ENCODE assay signal across 9 cellular contexts in genomic region chr17:42312035-42312284, GRCh38. TPM values are rescaled to one million over a fixed set of nuclear protein-coding genes. Genes with fewer than 3 reads are reported as not detected.
A peak's percentile ranks its signal among the peaks of the same experiment; 100 is the strongest.
DNase-seq lines count a peak whose midpoint lies in the region; ATAC-seq, FAIRE-seq and TF ChIP-seq lines count a peak whose summit lies in the region.
"Had no signal": no experiment of that assay in that cellular context is flagged by ENCODE, and none has a peak within 500 bp of the region (broad histone marks: within the 10 kb centered on the region; RNA-seq: fewer than 3 reads in every experiment).

No MANE protein-coding gene starts in this region.

- H3K27ac ChIP-seq in cardiac muscle cell: peak overlapping the region; percentile 59
- peak overlapping the region; percentile 69 for H3K27ac ChIP-seq in naive thymus-derived CD4-positive, alpha-beta T cell (ENCODE audit: low read depth, low read length)
- peak overlapping the region; percentile 50 to 80 (median 75) for H3K27ac ChIP-seq in upper lobe of left lung
- H3K27ac ChIP-seq in small intestine (ENCODE audit: low read depth in 1 of 2, low read length in 1 of 2): peak overlapping the region in 1 of 2 donors; percentile 22
- H3K27ac ChIP-seq: VCaP had no signal

- H3K4me3 ChIP-seq in cardiac muscle cell (no peak overlapping the region), upper lobe of left lung (peak overlapping the region in 1 of 4 donors; percentile 19), foreskin fibroblast (ENCODE audit: low read depth in 1 of 2, low read length in 2 of 2) (no peak overlapping the region), small intestine (ENCODE audit: low read depth in 1 of 2, low read length in 2 of 2) (no peak overlapping the region)
- H3K4me3 ChIP-seq in naive thymus-derived CD4-positive, alpha-beta T cell (ENCODE audit: low read length): peak overlapping the region; percentile 24

- H3K36me3 ChIP-seq in cardiac muscle cell: peaks cover 10% of the 10 kb centered on the region
- peaks cover 7 to 50% (median 10%) of the 10 kb centered on the region in 3 experiments for H3K36me3 ChIP-seq in naive thymus-derived CD4-positive, alpha-beta T cell (ENCODE audit: control insufficient read depth in 2 of 3, insufficient read depth in 3 of 3, low read length in 3 of 3)
- H3K36me3 ChIP-seq in upper lobe of left lung: peaks cover 28 to 90% (median 72%) of the 10 kb centered on the region in 4 donors
- peaks cover 2 to 14% of the 10 kb centered on the region in 2 donors for H3K36me3 ChIP-seq in small intestine (ENCODE audit: control insufficient read depth in 2 of 2, insufficient read depth in 2 of 2, low read length in 2 of 2)

- intact Hi-C loops in Right ventricle myocardium inferior (cut with DNase I): no loop called here
- intact Hi-C loops in naive thymus-derived CD4-positive, alpha-beta T cell (cut with micrococcal nuclease): loop anchor here (1.0 to 10.0 kb wide), 9 partner anchors 11 to 363 kb away; partner anchors contain the start of genes ATP6V0A1 (in 1 of the 2), DNAJC7 (in 1 of the 2), PLEKHH3 (in 1 of the 2) and STAT5A (in 1 of the 2)

- POLR2A ChIA-PET in naive thymus-derived CD4-positive, alpha-beta T cell (lab: Charles Lee): interaction anchor here (0.7 to 9.1 kb wide), 15 partner anchors 9 to 94 kb away, joined by 3 to 88 read pairs (median 8); partner anchors contain the start of genes STAT3, STAT5A and STAT5B

- peak overlapping the region; percentile 89 to 99 (median 95) for H3K27ac Mint-ChIP-seq in brain
- peak overlapping the region; percentile 41 to 94 (median 85) for H3K27ac Mint-ChIP-seq in naive thymus-derived CD4-positive, alpha-beta T cell

- CTCF ChIA-PET in naive thymus-derived CD4-positive, alpha-beta T cell (lab: Charles Lee): interaction anchor here (0.5 to 9.4 kb wide), 17 partner anchors 9 to 304 kb away, joined by 3 to 54 read pairs (median 4); partner anchors contain the start of gene STAT3

- H3K4me3 Mint-ChIP-seq in brain: peak overlapping the region; percentile 65 to 76 (median 74)
- H3K4me3 Mint-ChIP-seq in naive thymus-derived CD4-positive, alpha-beta T cell: peak overlapping the region; percentile 18 to 82 (median 72)

- TF ChIP-seq CTCF in cardiac muscle cell (IDR thresholded peaks at IDR 0.05; ENCODE audit: low read depth, low read length) (no peak), brain (conservative IDR thresholded peaks at IDR 0.05) (no peak), upper lobe of left lung (IDR thresholded peaks at IDR 0.05) (no peak), foreskin fibroblast (IDR thresholded peaks at IDR 0.05; ENCODE audit: low read depth, low read length) (no peak)

- peaks cover 38% of the 10 kb centered on the region for H3K4me1 Mint-ChIP-seq in brain
- H3K4me1 Mint-ChIP-seq in naive thymus-derived CD4-positive, alpha-beta T cell: peaks cover 47 to 94% (median 79%) of the 10 kb centered on the region in 7 donors

- no peak for TF ChIP-seq EP300 in upper lobe of left lung (IDR thresholded peaks at IDR 0.05)

- peaks cover 0 to under 1% (median 0%) of the 10 kb centered on the region in 5 experiments for H3K9me3 Mint-ChIP-seq in brain
- H3K9me3 Mint-ChIP-seq in naive thymus-derived CD4-positive, alpha-beta T cell: no peaks in the 10 kb centered on the region

- no peak for DNase-seq in cardiac muscle cell (ENCODE audit: low read depth in 1 of 2, low spot score in 1 of 2)
- DNase-seq in Right ventricle myocardium inferior (ENCODE audit: missing footprints): no peak
- peak in 1 of 9 donors; percentile 18 for DNase-seq in naive thymus-derived CD4-positive, alpha-beta T cell
- no peak for DNase-seq in upper lobe of left lung
- no peak for DNase-seq in left lobe of liver (ENCODE audit: low spot score)
- no peak for DNase-seq in foreskin fibroblast
- DNase-seq in small intestine: no peak

- 18 to 26% methylated on average over 4 to 5 of the region's 5 CpGs for WGBS in upper lobe of left lung, 2 donors
- WGBS in small intestine, 3 donors: 16 to 25% (median 18%) methylated on average over 5 of the region's 5 CpGs

- H3K4me1 ChIP-seq in cardiac muscle cell (ENCODE audit: low read depth): peaks cover 21% of the 10 kb centered on the region
- H3K4me1 ChIP-seq in naive thymus-derived CD4-positive, alpha-beta T cell (ENCODE audit: control insufficient read depth in 2 of 2, insufficient read depth in 2 of 2, low read length in 2 of 2): peaks cover 13 to 62% of the 10 kb centered on the region in 2 donors
- H3K4me1 ChIP-seq in upper lobe of left lung: peaks cover 34 to 51% (median 48%) of the 10 kb centered on the region in 4 donors
- H3K4me1 ChIP-seq in small intestine (ENCODE audit: control insufficient read depth in 2 of 2, insufficient read depth in 1 of 2, low read depth in 1 of 2, low read length in 1 of 2): peaks cover 0 to 10% of the 10 kb centered on the region in 2 donors

- H3K27me3 ChIP-seq in cardiac muscle cell: no peaks in the 10 kb centered on the region
- H3K27me3 ChIP-seq in naive thymus-derived CD4-positive, alpha-beta T cell (ENCODE audit: control insufficient read depth in 2 of 2, insufficient read depth in 2 of 2, low read length in 2 of 2): no peaks in the 10 kb centered on the region
- H3K27me3 ChIP-seq in upper lobe of left lung: no peaks in the 10 kb centered on the region
- no peaks in the 10 kb centered on the region for H3K27me3 ChIP-seq in small intestine (ENCODE audit: control insufficient read depth in 2 of 2, insufficient read depth in 2 of 2, low read length in 2 of 2)

- no peaks in the 10 kb centered on the region for H3K9me3 ChIP-seq in cardiac muscle cell (ENCODE audit: low read depth)
- H3K9me3 ChIP-seq in naive thymus-derived CD4-positive, alpha-beta T cell (ENCODE audit: control insufficient read depth in 2 of 3, low read length in 3 of 3): no peaks in the 10 kb centered on the region
- H3K9me3 ChIP-seq in upper lobe of left lung: no peaks in the 10 kb centered on the region
- H3K9me3 ChIP-seq in small intestine (ENCODE audit: control insufficient read depth, low read depth): no peaks in the 10 kb centered on the region

- H3K27me3 Mint-ChIP-seq in brain: no peaks in the 10 kb centered on the region
- H3K27me3 Mint-ChIP-seq in naive thymus-derived CD4-positive, alpha-beta T cell: no peaks in the 10 kb centered on the region

- peaks cover 16% of the 10 kb centered on the region for H3K36me3 Mint-ChIP-seq in brain
- peaks cover 0 to 38% (median 11%) of the 10 kb centered on the region in 5 donors for H3K36me3 Mint-ChIP-seq in naive thymus-derived CD4-positive, alpha-beta T cell

- no peak for TF ChIP-seq POLR2A in upper lobe of left lung (IDR thresholded peaks at IDR 0.05)

- ATAC-seq in Right ventricle myocardium inferior (no peak), upper lobe of left lung (ENCODE audit: low FRiP score in 2 of 2) (no peak), left lobe of liver (no peak)
- no peak for ATAC-seq in naive thymus-derived CD4-positive, alpha-beta T cell

- FAIRE-seq in small intestine (lab: Jason Lieb, UNC): no peak

RNA-seq across cellular contexts. Expression of gene STAT5A, which starts 23.7 kb away (rescaled TPM):
- total RNA-seq in cardiac muscle cell (6.8 and 12.2 TPM in 2 replicates), Right ventricle myocardium inferior (14.6 TPM), upper lobe of left lung (100 to 1,000 TPM in 1 of 6 donors, 10 to 100 TPM in 5; 33.7 to 119 (median 70.3) TPM), left lobe of liver (10.2 TPM)
- polyA plus RNA-seq in cardiac muscle cell (8.2 and 9.7 TPM in 2 replicates), brain (ENCODE audit: insufficient read depth, low read depth, low replicate concordance) (8.5 TPM), small intestine (10 to 100 TPM in 2 of 3 donors, 1 to 10 TPM in 1; 2.7 to 18.3 (median 11.3) TPM)
- total RNA-seq in naive thymus-derived CD4-positive, alpha-beta T cell: 100 to 1,000 TPM; 111 to 162 (median 150) TPM
- 100 to 1,000 TPM in 1 of 2 donors, 10 to 100 TPM in 1; 72.8 to 150 TPM for polyA plus RNA-seq in naive thymus-derived CD4-positive, alpha-beta T cell

RNA-seq across cellular contexts. Expression of gene STAT5B, which starts 35.8 kb away (rescaled TPM):
- 35.8 and 62.4 TPM in 2 replicates for total RNA-seq in cardiac muscle cell
- 26.8 and 45.1 TPM in 2 replicates for polyA plus RNA-seq in cardiac muscle cell
- total RNA-seq in Right ventricle myocardium inferior: 32.9 TPM
- 27.0 TPM for polyA plus RNA-seq in brain (ENCODE audit: insufficient read depth, low read depth, low replicate concordance)
- 100 to 1,000 TPM; 143 to 192 (median 183) TPM for total RNA-seq in naive thymus-derived CD4-positive, alpha-beta T cell
- polyA plus RNA-seq in naive thymus-derived CD4-positive, alpha-beta T cell: 100 to 1,000 TPM in 1 of 2 donors, 10 to 100 TPM in 1; 98.0 to 135 TPM
- 100 to 1,000 TPM in 1 of 6 donors, 10 to 100 TPM in 5; 48.6 to 115 (median 66.3) TPM for total RNA-seq in upper lobe of left lung
- total RNA-seq in left lobe of liver: 26.3 TPM
- polyA plus RNA-seq in small intestine: 10 to 100 TPM; 13.4 to 22.0 (median 18.1) TPM
